In genomic region chr16:10621216-10621949, GRCh38 we compare ENCODE assay signal across 10 cellular contexts. TPM values are rescaled to one million over a fixed set of nuclear protein-coding genes. Genes with fewer than 3 reads are reported as not detected.
DNase-seq lines count a peak whose midpoint lies in the region; ATAC-seq, FAIRE-seq and TF ChIP-seq lines count a peak whose summit lies in the region.
"Not testable (repeated sequence)": the region's sequence is repeated elsewhere in the genome, so short reads cannot be mapped to it uniquely, and the experiment has no call there.
"Had no signal": no experiment of that assay in that cellular context is flagged by ENCODE, and none has a peak within 500 bp of the region (broad histone marks: within the 10 kb centered on the region; RNA-seq: fewer than 3 reads in every experiment).

No MANE protein-coding gene starts in this region.

- not testable (repeated sequence) for H4K20me1 ChIP-seq in K562 (replicated peaks; ENCODE audit: control insufficient read depth, insufficient read depth, low read length); HepG2 (ENCODE audit: insufficient read depth, low read length)

- H3K27ac Mint-ChIP-seq in Caco-2 (ENCODE audit: unreplicated experiment), result peak overlapping the region; percentile 93
- peak overlapping the region; percentile 28 for H3K27ac Mint-ChIP-seq in glutamatergic neuron (ENCODE audit: unreplicated experiment)
- H3K27ac Mint-ChIP-seq in mesothelial cell of epicardium, result peak overlapping the region; percentile 91

- ATAC-seq in K562, result peak; percentile 18; the same call in 2 of the 3 replicates
- not testable (repeated sequence) for ATAC-seq in HepG2; upper lobe of left lung (ENCODE audit: low FRiP score in 2 of 2)

- not testable (repeated sequence) for H3K9me3 ChIP-seq in Caco-2; K562 (replicated peaks; ENCODE audit: control insufficient read depth, insufficient read depth, low read depth, low read length); right atrium auricular region; HepG2 (ENCODE audit: low read length); upper lobe of left lung

- H3K4me1 ChIP-seq in Caco-2 (peaks cover 75% of the 10 kb centered on the region), K562 (replicated peaks in 1 of 2; ENCODE audit: control insufficient read depth in 2 of 2, insufficient read depth in 2 of 2, low read length in 2 of 2) (peaks cover 27 to 53% of the 10 kb centered on the region in 2 experiments; a peak in 4 of 5 replicates), right atrium auricular region (peaks cover 0 to 43% of the 10 kb centered on the region in 2 donors), HepG2 (ENCODE audit: insufficient read depth, low read length) (peaks cover 90% of the 10 kb centered on the region), upper lobe of left lung (peaks cover 25 to 45% (median 31%) of the 10 kb centered on the region in 4 donors)

- POLR2A ChIA-PET in Caco-2 (lab: Charles Lee) (interaction anchor here (0.7 to 1.4 kb wide), 5 partner anchors 10 to 360 kb away, joined by 3 to 9 read pairs (median 4); partner anchors contain the start of gene EMP2), K562 (lab: Yijun Ruan, JAX) (interaction anchor here (0.7 to 1.4 kb wide), 2 partner anchors 9 to 27 kb away, joined by 3 to 4 read pairs; no protein-coding TSS in a partner anchor), HepG2 (lab: Yijun Ruan, JAX) (interaction anchor here (1.1 kb wide), 1 partner anchor 11 kb away, joined by 3 read pairs; no protein-coding TSS in a partner anchor)

- in situ Hi-C loops in K562 (cut with MboI); HepG2 (cut with HindIII; ENCODE audit: extremely low pct_ligation_motif_present, low pct_unique_long_range_greater_than_20kb): not testable (repeated sequence)

- TF ChIP-seq CTCF in Caco-2 (IDR thresholded peaks at IDR 0.05; ENCODE audit: insufficient read depth in 1 of 2, low read depth in 1 of 2, low read length in 1 of 2, severe bottlenecking in 1 of 2, unreplicated experiment in 1 of 2); K562 (IDR thresholded peaks at IDR 0.05 in 2 of 3, conservative IDR thresholded peaks at IDR 0.05 in 1 of 3; ENCODE audit: insufficient read depth in 2 of 3, low read depth in 1 of 3, low read length in 3 of 3); glutamatergic neuron (IDR thresholded peaks at IDR 0.05; ENCODE audit: partially characterized antibody, unreplicated experiment); right atrium auricular region (IDR thresholded peaks at IDR 0.05); HepG2 (CRISPR knock-in tag; IDR thresholded peaks at IDR 0.05); mesothelial cell of epicardium (IDR thresholded peaks at IDR 0.05; ENCODE audit: unreplicated experiment); upper lobe of left lung (IDR thresholded peaks at IDR 0.05): not testable (repeated sequence)

- H2AFZ ChIP-seq in K562 (ENCODE audit: low read depth, low read length); HepG2 (ENCODE audit: low read length): not testable (repeated sequence)

- H3K9me1 ChIP-seq in K562 (ENCODE audit: control insufficient read depth, insufficient read depth, low read length), result not testable (repeated sequence)

- intact Hi-C loops in Caco-2 (cut with micrococcal nuclease; ENCODE audit: unreplicated experiment), result loop anchor here (5.0 kb wide), 1 partner anchor 116 kb away; no protein-coding TSS in a partner anchor
- intact Hi-C loops in K562 (cut with micrococcal nuclease); HepG2 (cut with micrococcal nuclease; ENCODE audit: unreplicated experiment): not testable (repeated sequence)

- not testable (repeated sequence) for TF ChIP-seq RAD21 in K562 (CRISPR knock-in tag; conservative IDR thresholded peaks at IDR 0.05 in 1 of 2, IDR thresholded peaks at IDR 0.05 in 1 of 2); HepG2 (CRISPR knock-in tag; IDR thresholded peaks at IDR 0.05)

- H3K27ac ChIP-seq in K562 (ENCODE audit: extremely low read depth, low read depth, low read length); HepG2 (ENCODE audit: extremely low read length, insufficient read depth, low read length): not testable (repeated sequence)
- H3K27ac ChIP-seq in right atrium auricular region (peak overlapping the region; percentile 69 to 75), upper lobe of left lung (peak overlapping the region; percentile 42 to 86 (median 62))

- peaks cover 10% of the 10 kb centered on the region for H3K9me3 Mint-ChIP-seq in Caco-2 (ENCODE audit: unreplicated experiment)
- H3K9me3 Mint-ChIP-seq in glutamatergic neuron (ENCODE audit: unreplicated experiment); mesothelial cell of epicardium: not testable (repeated sequence)

- H3K4me3 Mint-ChIP-seq in Caco-2 (ENCODE audit: unreplicated experiment), result peak overlapping the region; percentile 82
- H3K4me3 Mint-ChIP-seq in glutamatergic neuron (ENCODE audit: unreplicated experiment); mesothelial cell of epicardium: not testable (repeated sequence)

- CTCF ChIA-PET in Caco-2 (lab: Charles Lee), result interaction anchor here (0.6 to 0.9 kb wide), 2 partner anchors 42 to 1332 kb away, joined by 3 read pairs; no protein-coding TSS in a partner anchor
- CTCF ChIA-PET in K562 (lab: Yijun Ruan, JAX; ENCODE audit: low intra/inter-chr PET ratio); HepG2 (lab: Yijun Ruan, JAX; ENCODE audit: low intra/inter-chr PET ratio, low total read pairs): not testable (repeated sequence)

- not testable (repeated sequence) for H3K27me3 ChIP-seq in Caco-2 (replicated peaks; ENCODE audit: control insufficient read depth, insufficient read depth, low read length); right atrium auricular region; HepG2 (ENCODE audit: control insufficient read depth in 1 of 2, insufficient read depth in 2 of 2, low read length in 2 of 2); upper lobe of left lung
- H3K27me3 ChIP-seq in K562 (ENCODE audit: control insufficient read depth in 2 of 2, insufficient read depth in 2 of 2, low read length in 2 of 2), result peaks cover 2 to 27% of the 10 kb centered on the region in 2 experiments; a peak in 4 of 5 replicates

- H3K4me1 Mint-ChIP-seq in Caco-2 (ENCODE audit: low read depth, unreplicated experiment), result peaks cover 30% of the 10 kb centered on the region
- peaks cover 20% of the 10 kb centered on the region for H3K4me1 Mint-ChIP-seq in glutamatergic neuron (ENCODE audit: low read depth, unreplicated experiment)
- peaks cover 50% of the 10 kb centered on the region for H3K4me1 Mint-ChIP-seq in mesothelial cell of epicardium

- FAIRE-seq in K562 (lab: Jason Lieb, UNC), result not testable (repeated sequence)
- peak; percentile 46 for FAIRE-seq in HepG2 (lab: Jason Lieb, UNC)

- not testable (repeated sequence) for H3K4me2 ChIP-seq in K562 (ENCODE audit: insufficient read depth, low read length)
- H3K4me2 ChIP-seq in HepG2 (ENCODE audit: low read depth, low read length), result peak overlapping the region; percentile 64

- WGBS in K562 (ENCODE audit: insufficient coverage, low coverage, missing lambda C conversion rate), result 39% methylated on average over 7 of the region's 7 CpGs
- 31% methylated on average over 7 of the region's 7 CpGs for WGBS in HepG2 (ENCODE audit: low lambda C conversion rate)
- WGBS in upper lobe of left lung, 2 donors, result 86 to 89% methylated on average over 6 to 7 of the region's 7 CpGs

- not testable (repeated sequence) for H3K36me3 ChIP-seq in Caco-2 (ENCODE audit: control insufficient read depth, insufficient read depth, low read length); K562 (ENCODE audit: control insufficient read depth, insufficient read depth, low read length); right atrium auricular region; HepG2 (replicated peaks in 1 of 2; ENCODE audit: control insufficient read depth in 1 of 2, insufficient read depth in 2 of 2, low read length in 2 of 2); upper lobe of left lung

- not testable (repeated sequence) for H3K9ac ChIP-seq in K562 (ENCODE audit: insufficient read depth in 1 of 2, low read depth in 2 of 2, low read length in 2 of 2); HepG2 (ENCODE audit: insufficient read depth, low read depth, low read length)

- BruUV-seq in Caco-2 (replicated peaks; lab: Mats Ljungman, UMichigan), result TSS peak; percentile 75
- BruUV-seq in K562 (replicated peaks; lab: Mats Ljungman, UMichigan); HepG2 (replicated peaks; lab: Mats Ljungman, UMichigan): not testable (repeated sequence)

- peak; percentile 34 to 54 for DNase-seq in Caco-2
- peak in 1 of 4 experiments; percentile 4 for DNase-seq in K562 (ENCODE audit: extremely low read depth in 1 of 4, low spot score in 3 of 4)
- not testable (repeated sequence) for DNase-seq in glutamatergic neuron; right atrium auricular region (ENCODE audit: low spot score); HepG2 (ENCODE audit: low spot score); mesothelial cell of epicardium (ENCODE audit: low spot score in 2 of 2, unreplicated experiment in 2 of 2); upper lobe of left lung

- TF ChIP-seq POLR2A in K562 (conservative IDR thresholded peaks at IDR 0.05); HepG2 (IDR thresholded peaks at IDR 0.05; ENCODE audit: insufficient read depth in 1 of 2, low read depth in 2 of 2, low read length in 2 of 2); upper lobe of left lung (IDR thresholded peaks at IDR 0.05): not testable (repeated sequence)

- H3K27me3 Mint-ChIP-seq in Caco-2 (ENCODE audit: insufficient read depth, unreplicated experiment); mesothelial cell of epicardium (ENCODE audit: low read depth): not testable (repeated sequence)
- H3K27me3 Mint-ChIP-seq in glutamatergic neuron (ENCODE audit: unreplicated experiment), result peaks cover 13% of the 10 kb centered on the region

- H3K36me3 Mint-ChIP-seq in Caco-2 (ENCODE audit: insufficient read depth, unreplicated experiment), result peaks cover 11% of the 10 kb centered on the region
- H3K36me3 Mint-ChIP-seq in glutamatergic neuron (ENCODE audit: unreplicated experiment); mesothelial cell of epicardium: not testable (repeated sequence)

- H3K4me3 ChIP-seq in Caco-2 (ENCODE audit: low read depth, low read length); K562; right atrium auricular region; upper lobe of left lung: not testable (repeated sequence)
- 0 out of 6 replicates have a peak overlapping the region, but pooled peaks of 1 of the 3 experiments have one; percentile 27 for H3K4me3 ChIP-seq in HepG2 (replicated peaks in 1 of 3; ENCODE audit: insufficient read depth in 1 of 3, low read depth in 2 of 3, low read length in 3 of 3)

- not testable (repeated sequence) for H3K79me2 ChIP-seq in K562 (ENCODE audit: control insufficient read depth, insufficient read depth, low read length); HepG2 (ENCODE audit: insufficient read depth, low read length)

- not testable (repeated sequence) for TF ChIP-seq EP300 in K562 (IDR thresholded peaks at IDR 0.05; ENCODE audit: low read length); HepG2 (IDR thresholded peaks at IDR 0.05; ENCODE audit: low read depth in 2 of 2, low read length in 2 of 2); HepG2 (CRISPR knock-in tag; IDR thresholded peaks at IDR 0.05; ENCODE audit: borderline replicate concordance); upper lobe of left lung (IDR thresholded peaks at IDR 0.05)

RNA-seq across cellular contexts. Expression of gene EMP2, which starts 41.0 kb away (rescaled TPM):
- total RNA-seq in Caco-2 (2022) (187 and 198 TPM in 2 replicates), K562 (2014; rRNA removed) (0.73 and 0.98 TPM in 2 replicates), K562 (2014; rRNA removed; fragmentation: Illumina TruSeq; extraction: Trizol) (2.1 and 2.9 TPM in 2 replicates), K562 (2015; rRNA removed; fragmentation: Illumina TruSeq; extraction: Trizol) (0.76 and 1.4 TPM in 2 replicates), K562 (2021) (3.3 TPM in 2 replicates), glutamatergic neuron (ENCODE audit: unreplicated experiment) (27.8 TPM), right atrium auricular region (10 to 100 TPM; 40.3 to 66.8 TPM), HepG2 (2016; rRNA removed; fragmentation: Illumina TruSeq; extraction: Trizol) (13.4 and 24.6 TPM in 2 replicates), mesothelial cell of epicardium (50.7 to 53.8 TPM (median 51.0 TPM) in 3 replicates), upper lobe of left lung (1,000 to 10,000 TPM in 1 of 6 donors, 100 to 1,000 TPM in 5; 261 to 1,020 (median 640) TPM)
- total RNA-seq in K562 (2011; cell fraction: chromatin; rRNA removed; ENCODE audit: low replicate concordance), result 5.2 and 10.4 TPM in 2 replicates
- 3.8 and 5.5 TPM in 2 replicates for total RNA-seq in K562 (2011; cell fraction: nucleolus; rRNA removed)
- total RNA-seq in K562 (2011; cell fraction: nucleoplasm; rRNA removed), result 4.5 and 8.7 TPM in 2 replicates
- polyA plus RNA-seq in K562 (2011; rRNA removed) (5.6 and 6.2 TPM in 2 replicates), K562 (2014; fragmentation: Illumina TruSeq; extraction: Trizol) (3.1 and 3.8 TPM in 2 replicates), K562 (2014; fragmentation: Nextera tagmentation; extraction: Ambion mirVana) (1 to 10 TPM; 3.1 TPM), K562 (2014; rRNA removed) (0.78 and 0.89 TPM in 2 replicates), HepG2 (2011; rRNA removed) (84.4 and 91.2 TPM in 2 replicates)
- polyA plus RNA-seq in K562 (2011; cell fraction: cytosol; rRNA removed), result 6.1 and 8.6 TPM in 2 replicates
- 2.2 and 3.7 TPM in 2 replicates for polyA plus RNA-seq in K562 (2011; cell fraction: nucleus; rRNA removed)
- 4.0 and 5.3 TPM in 2 replicates for polyA plus RNA-seq in K562 (2012)
- 6.8 and 11.1 TPM in 2 replicates for polyA minus RNA-seq in K562 (2011; rRNA and poly(A)+ RNA removed)
- 3.0 and 3.7 TPM in 2 replicates for polyA minus RNA-seq in K562 (2011; cell fraction: cytosol; rRNA and poly(A)+ RNA removed)
- polyA minus RNA-seq in K562 (2011; cell fraction: nucleus; rRNA and poly(A)+ RNA removed), result 1.1 and 1.3 TPM in 2 replicates
- total RNA-seq in HepG2 (2016; cell fraction: cytosol; rRNA removed; fragmentation: Illumina TruSeq; extraction: Trizol; ENCODE audit: low read depth), result 9.2 and 9.9 TPM in 2 replicates
- total RNA-seq in HepG2 (2016; cell fraction: insoluble cytoplasmic fraction; rRNA removed; fragmentation: Illumina TruSeq; extraction: Trizol), result 11.7 and 21.4 TPM in 2 replicates
- total RNA-seq in HepG2 (2016; cell fraction: membrane; rRNA removed; fragmentation: Illumina TruSeq; extraction: Trizol), result 11.9 and 13.5 TPM in 2 replicates
- total RNA-seq in HepG2 (2016; cell fraction: nucleus; rRNA removed; fragmentation: Illumina TruSeq; extraction: Trizol), result 17.1 and 22.3 TPM in 2 replicates
- 59.1 and 63.8 TPM in 2 replicates for polyA plus RNA-seq in HepG2 (2011; cell fraction: cytosol; rRNA removed)
- 25.3 and 26.7 TPM in 2 replicates for polyA plus RNA-seq in HepG2 (2011; cell fraction: nucleus; rRNA removed)
- polyA plus RNA-seq in HepG2 (2012), result 79.6 and 88.1 TPM in 2 replicates
- polyA plus RNA-seq in HepG2 (2016; cell fraction: cytosol; fragmentation: Illumina TruSeq; extraction: Trizol; ENCODE audit: low read depth), result 25.1 and 29.9 TPM in 2 replicates
- polyA plus RNA-seq in HepG2 (2016; cell fraction: insoluble cytoplasmic fraction; fragmentation: Illumina TruSeq; extraction: Trizol; ENCODE audit: low read depth), result 19.9 and 21.5 TPM in 2 replicates
- 20.0 and 21.7 TPM in 2 replicates for polyA plus RNA-seq in HepG2 (2016; cell fraction: membrane; fragmentation: Illumina TruSeq; extraction: Trizol; ENCODE audit: low read depth)
- polyA plus RNA-seq in HepG2 (2016; cell fraction: nucleus; fragmentation: Illumina TruSeq; extraction: Trizol; ENCODE audit: insufficient read depth, low read depth), result 44.6 and 45.3 TPM in 2 replicates
- polyA minus RNA-seq in HepG2 (2011; rRNA and poly(A)+ RNA removed; ENCODE audit: low replicate concordance), result 185 and 354 TPM in 2 replicates
- 33.1 and 45.3 TPM in 2 replicates for polyA minus RNA-seq in HepG2 (2011; cell fraction: cytosol; rRNA and poly(A)+ RNA removed)
- 34.7 and 36.2 TPM in 2 replicates for polyA minus RNA-seq in HepG2 (2011; cell fraction: nucleus; rRNA and poly(A)+ RNA removed)
- total RNA-seq: B cell; CD4-positive, CD25-positive, alpha-beta regulatory T cell; CD8-positive, alpha-beta T cell had no signal
- polyA plus RNA-seq: CD4-positive, CD25-positive, alpha-beta regulatory T cell had no signal

Comparison
In these comparisons a context has a peak if more than half of its experiments do, and no peak if none do; other contexts are left out.
1. H3K27ac Mint-ChIP-seq: peak in every context shown above with its lines; median percentile 93 in Caco-2; 91 in mesothelial cell of epicardium; 28 in glutamatergic neuron.